8 cellular contexts compared by ENCODE assay signal in the genomic region with DNA sequence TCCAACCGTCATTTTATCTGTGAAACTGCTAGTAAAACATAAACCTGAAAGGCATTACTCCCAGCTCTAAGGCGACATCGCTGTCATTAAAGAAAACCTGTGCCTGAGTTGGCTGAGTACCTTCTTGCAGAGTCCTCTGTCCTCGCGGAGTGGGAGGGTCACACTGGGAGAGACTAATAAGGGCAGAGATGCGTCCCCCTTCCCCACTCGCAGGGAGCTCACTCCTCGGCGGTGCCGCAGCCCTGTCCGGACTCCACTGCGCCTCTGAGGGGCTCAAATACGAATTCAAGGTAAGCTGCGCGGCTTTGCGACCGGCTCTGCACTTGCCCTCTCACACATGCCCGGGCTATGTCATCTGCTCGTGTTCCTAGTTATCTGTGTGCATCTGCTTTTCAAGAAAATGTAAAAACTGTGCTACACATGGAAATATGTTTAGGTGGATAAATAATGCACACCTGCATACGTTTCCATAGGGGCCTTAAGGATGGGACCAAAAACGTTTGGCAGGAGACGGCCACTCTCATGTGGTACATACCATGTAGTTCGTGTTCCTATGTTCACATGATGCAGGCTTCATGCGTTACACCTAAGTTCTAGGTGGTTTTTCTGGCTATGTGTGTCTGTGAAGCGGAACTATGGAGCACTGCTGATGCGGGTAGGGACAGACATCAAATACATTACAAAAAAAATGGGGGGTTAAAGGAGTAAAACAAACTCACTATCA. TPM values are rescaled to one million over a fixed set of nuclear protein-coding genes. Genes with fewer than 3 reads are reported as not detected.
DNase-seq lines count a peak whose midpoint lies in the region; ATAC-seq and TF ChIP-seq lines count a peak whose summit lies in the region.

A gene (plus strand): TSS at position 206 of the 724 bp plus-strand sequence. CDS start 13,012 bp downstream, outside the sequence.

- H3K4me3 Mint-ChIP-seq in CD4-positive, CD25-positive, alpha-beta regulatory T cell, result peak within 1 kb of the TSS; percentile 86 to 88 (median 88)
- peak within 1 kb of the TSS; percentile 83 to 87 (median 85) for H3K4me3 Mint-ChIP-seq in T-cell
- peak within 1 kb of the TSS; percentile 90 to 95 for H3K4me3 Mint-ChIP-seq in stimulated activated naive B cell treated with anti-CD40 and anti-IgM and Interleukin-4, amounts not matched to agents 10 μg/mL and 1 μg/mL and 100 μg/mL, for 72 hours

- peak within 1 kb of the TSS; percentile 8 to 52 for H3K9ac ChIP-seq in liver (ENCODE audit: low read depth in 1 of 2, low read length in 2 of 2)

- peak; percentile 6 to 54 (median 28) for DNase-seq in CD4-positive, CD25-positive, alpha-beta regulatory T cell
- DNase-seq in GM19240 (ENCODE audit: insufficient read length, low spot score), result peak; percentile 12
- DNase-seq in T-cell, result peak in 20 of 34 experiments; percentile 0 to 35 (median 8)
- DNase-seq in cerebellar cortex (ENCODE audit: low spot score), result peak; percentile 72
- DNase-seq in stimulated activated naive B cell treated with anti-CD40 and anti-IgM and Interleukin-4, amounts not matched to agents 10 μg/mL and 1 μg/mL and 100 μg/mL, for 72 hours, result peak; percentile 69
- no peak for DNase-seq in NCI-H774 (lab: John Stamatoyannopoulos, UW)

- H3K36me3 ChIP-seq in CD4-positive, CD25-positive, alpha-beta regulatory T cell (ENCODE audit: control insufficient read depth, insufficient read depth, low read length), result no peaks in the 10 kb centered on the region
- no peaks in the 10 kb centered on the region for H3K36me3 ChIP-seq in liver (ENCODE audit: control insufficient read depth in 4 of 4, insufficient read depth in 3 of 4, low read depth in 1 of 4, low read length in 3 of 4)

- H3K9me3 Mint-ChIP-seq in CD4-positive, CD25-positive, alpha-beta regulatory T cell, result peaks cover 0 to 1% (median 0%) of the 10 kb centered on the region in 7 donors
- H3K9me3 Mint-ChIP-seq in T-cell, result no peaks in the 10 kb centered on the region
- no peaks in the 10 kb centered on the region for H3K9me3 Mint-ChIP-seq in stimulated activated naive B cell treated with anti-CD40 and anti-IgM and Interleukin-4, amounts not matched to agents 10 μg/mL and 1 μg/mL and 100 μg/mL, for 72 hours

- H3K27ac ChIP-seq in CD4-positive, CD25-positive, alpha-beta regulatory T cell (ENCODE audit: insufficient read depth, low read length, poor library complexity, severe bottlenecking), result peak within 1 kb of the TSS; percentile 9
- peak within 1 kb of the TSS; percentile 52 to 53 for H3K27ac ChIP-seq in liver (ENCODE audit: low read depth in 1 of 2, low read length in 2 of 2)

- POLR2A ChIA-PET in T-cell (lab: Charles Lee), result interaction anchor here (0.6 to 0.7 kb wide), 3 partner anchors 22 to 122 kb away, joined by 3 to 7 read pairs (median 3); no protein-coding TSS in a partner anchor

- H3K27me3 ChIP-seq in CD4-positive, CD25-positive, alpha-beta regulatory T cell (ENCODE audit: control insufficient read depth, insufficient read depth, low read length), result peaks cover 41% of the 10 kb centered on the region
- H3K27me3 ChIP-seq in liver (ENCODE audit: control insufficient read depth in 4 of 4, insufficient read depth in 4 of 4, low read length in 3 of 4), result no peaks in the 10 kb centered on the region

- TF ChIP-seq RAD21 in liver (IDR thresholded peaks at IDR 0.05), result no peak

- peak within 1 kb of the TSS in 2 of 3 donors; percentile 15 to 30 for H3K27ac Mint-ChIP-seq in CD4-positive, CD25-positive, alpha-beta regulatory T cell
- peak within 1 kb of the TSS in 1 of 2 donors; percentile 49 for H3K27ac Mint-ChIP-seq in T-cell
- peak within 1 kb of the TSS; percentile 98 for H3K27ac Mint-ChIP-seq in stimulated activated naive B cell treated with anti-CD40 and anti-IgM and Interleukin-4, amounts not matched to agents 10 μg/mL and 1 μg/mL and 100 μg/mL, for 72 hours

- ATAC-seq in CD4-positive, CD25-positive, alpha-beta regulatory T cell (ENCODE audit: low read depth in 2 of 2), result peak; percentile 33 to 55
- ATAC-seq in HG03280 (IDR thresholded peaks at IDR 0.05; ENCODE audit: unreplicated experiment) (peak; percentile 57), T-cell (replicated peaks in 1 of 4) (peak; percentile 50 to 66 (median 57))
- ATAC-seq in stimulated activated naive B cell treated with anti-CD40 and anti-IgM and Interleukin-4, amounts not matched to agents 10 μg/mL and 1 μg/mL and 100 μg/mL, for 72 hours (replicated peaks), result peak; percentile 66 to 70

- TF ChIP-seq CTCF in liver (IDR thresholded peaks at IDR 0.05; ENCODE audit: low read depth, low read length, missing input control), result no peak

- H3K4me1 Mint-ChIP-seq in CD4-positive, CD25-positive, alpha-beta regulatory T cell, result peaks cover 9 to 22% (median 11%) of the 10 kb centered on the region in 4 donors
- H3K4me1 Mint-ChIP-seq in T-cell, result peaks cover 19 to 26% (median 21%) of the 10 kb centered on the region in 3 donors
- peaks cover 41 to 77% of the 10 kb centered on the region in 2 donors for H3K4me1 Mint-ChIP-seq in stimulated activated naive B cell treated with anti-CD40 and anti-IgM and Interleukin-4, amounts not matched to agents 10 μg/mL and 1 μg/mL and 100 μg/mL, for 72 hours

- H3K4me3 ChIP-seq in CD4-positive, CD25-positive, alpha-beta regulatory T cell (ENCODE audit: low read depth, low read length), result peak within 1 kb of the TSS; percentile 86
- peak within 1 kb of the TSS; percentile 30 to 70 (median 66) for H3K4me3 ChIP-seq in liver (ENCODE audit: low read depth in 1 of 3, low read length in 3 of 3)

- H3K36me3 Mint-ChIP-seq in CD4-positive, CD25-positive, alpha-beta regulatory T cell, result no peaks in the 10 kb centered on the region
- no peaks in the 10 kb centered on the region for H3K36me3 Mint-ChIP-seq in T-cell
- peaks cover 18 to 19% of the 10 kb centered on the region in 2 donors for H3K36me3 Mint-ChIP-seq in stimulated activated naive B cell treated with anti-CD40 and anti-IgM and Interleukin-4, amounts not matched to agents 10 μg/mL and 1 μg/mL and 100 μg/mL, for 72 hours

- CTCF ChIA-PET in T-cell (lab: Charles Lee), result interaction anchor here (0.8 to 2.5 kb wide), 3 partner anchors 52 to 73 kb away, joined by 3 to 10 read pairs (median 5); a partner anchor contains a TSS

- peaks cover 22% of the 10 kb centered on the region for H3K4me1 ChIP-seq in CD4-positive, CD25-positive, alpha-beta regulatory T cell (ENCODE audit: control insufficient read depth, insufficient read depth, low read length, poor library complexity, severe bottlenecking)
- H3K4me1 ChIP-seq in liver (ENCODE audit: control insufficient read depth in 4 of 4, insufficient read depth in 4 of 4, low read length in 3 of 4), result peaks cover 2 to 17% (median 8%) of the 10 kb centered on the region in 4 donors

- peaks cover 73% of the 10 kb centered on the region for H3K27me3 Mint-ChIP-seq in CD4-positive, CD25-positive, alpha-beta regulatory T cell
- H3K27me3 Mint-ChIP-seq in T-cell, result peaks cover 21 to 33% of the 10 kb centered on the region in 2 donors
- no peaks in the 10 kb centered on the region for H3K27me3 Mint-ChIP-seq in stimulated activated naive B cell treated with anti-CD40 and anti-IgM and Interleukin-4, amounts not matched to agents 10 μg/mL and 1 μg/mL and 100 μg/mL, for 72 hours

- WGBS in liver, result 2% methylated on average over 26 of the region's 26 CpGs

- no peaks in the 10 kb centered on the region for H3K9me3 ChIP-seq in CD4-positive, CD25-positive, alpha-beta regulatory T cell (ENCODE audit: control insufficient read depth in 2 of 2, low read length in 2 of 2)
- H3K9me3 ChIP-seq in liver (ENCODE audit: control insufficient read depth in 4 of 4, low read length in 3 of 4), result no peaks in the 10 kb centered on the region

TF ChIP-seq in liver, 16 proteins besides CTCF, POLR2A, EP300 and RAD21:
- TF ChIP-seq, protein P1, sequence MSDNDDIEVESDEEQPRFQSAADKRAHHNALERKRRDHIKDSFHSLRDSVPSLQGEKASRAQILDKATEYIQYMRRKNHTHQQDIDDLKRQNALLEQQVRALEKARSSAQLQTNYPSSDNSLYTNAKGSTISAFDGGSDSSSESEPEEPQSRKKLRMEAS (IDR thresholded peaks at IDR 0.05), result no peak
- TF ChIP-seq JUND (IDR thresholded peaks at IDR 0.05), result no peak

RNA-seq across cellular contexts. Expression of the gene that starts here (rescaled TPM):
- total RNA-seq in CD4-positive, CD25-positive, alpha-beta regulatory T cell, result 0.17 TPM
- polyA plus RNA-seq in CD4-positive, CD25-positive, alpha-beta regulatory T cell, result not detected
- 1 to 10 TPM in 1 of 5 donors, under 1 TPM in 4; 0.42 to 2.3 (median 0.55) TPM for total RNA-seq in T-cell
- under 1 TPM; 0.25 to 0.51 TPM for total RNA-seq in liver
- not detected for polyA plus RNA-seq in liver

Comparison
In these comparisons a context has a peak if more than half of its experiments do, and no peak if none do; other contexts are left out.
1. Peak in DNase-seq, ATAC-seq, H3K4me3 ChIP-seq and H3K27ac ChIP-seq in CD4-positive, CD25-positive, alpha-beta regulatory T cell; RNA of the gene not detected or under 1 TPM.